Comparison of ENCODE assay signal across 8 cellular contexts in genomic region chr2:230902180-230902899, GRCh38. TPM values are rescaled to one million over a fixed set of nuclear protein-coding genes. Genes with fewer than 3 reads are reported as not detected.
DNase-seq lines count a peak whose midpoint lies in the region; ATAC-seq lines count a peak whose summit lies in the region.

No MANE protein-coding gene starts in this region.

- peak overlapping the region; percentile 52 for H3K9ac ChIP-seq in HUES64 (ENCODE audit: low read depth, low read length)

- H3K4me3 ChIP-seq in HUES64 (ENCODE audit: low read length), result peak overlapping the region; percentile 34
- no peak overlapping the region for H3K4me3 ChIP-seq in SJCRH30

- H3K27ac ChIP-seq in HUES64 (ENCODE audit: low read depth, low read length) (peak overlapping the region; percentile 71; the same call in 1 of the 2 replicates), SJCRH30 (no peak overlapping the region)

- H3K9me3 ChIP-seq in HUES64 (ENCODE audit: insufficient read depth, low read depth, low read length), result no peaks in the 10 kb centered on the region
- H3K9me3 ChIP-seq in SJCRH30 (replicated peaks), result no peaks in the 10 kb centered on the region

- H3K36me3 ChIP-seq in HUES64 (ENCODE audit: insufficient read depth, low read length), result no peaks in the 10 kb centered on the region
- H3K36me3 ChIP-seq in SJCRH30, result no peaks in the 10 kb centered on the region

- no peaks in the 10 kb centered on the region for H3K9me3 Mint-ChIP-seq in activated naive CD8-positive, alpha-beta T cell treated with anti-CD3 and anti-CD28 coated beads for 36 hours

- peaks cover 33% of the 10 kb centered on the region for H3K4me1 ChIP-seq in HUES64 (ENCODE audit: insufficient read depth, low read length)
- H3K4me1 ChIP-seq in SJCRH30, result no peaks in the 10 kb centered on the region

- DNase-seq in DMS79 treated with DMSO at 0.1 percent for 48 hours (lab: John Stamatoyannopoulos, UW) (peak; percentile 67), SJCRH30 (peak; percentile 31 to 56), iPS DF 19.7 (ENCODE audit: low read depth, low spot score) (peak; percentile 79), inferior parietal cortex (ENCODE audit: extremely low spot score) (no peak)
- peak; percentile 66 for DNase-seq in activated naive CD8-positive, alpha-beta T cell treated with anti-CD3 and anti-CD28 coated beads for 36 hours
- peak in 3 of 4 experiments; percentile 31 to 48 (median 40) for DNase-seq in stimulated activated CD4-positive, alpha-beta T cell treated with anti-CD3 and anti-CD28 coated beads, Interleukin-1b, Interleukin-23, amount 100 ng/mL, for 24 hours (ENCODE audit: low read depth in 4 of 4, low spot score in 1 of 4)

- no peak overlapping the region for H3K4me3 Mint-ChIP-seq in activated naive CD8-positive, alpha-beta T cell treated with anti-CD3 and anti-CD28 coated beads for 36 hours

- H3K36me3 Mint-ChIP-seq in activated naive CD8-positive, alpha-beta T cell treated with anti-CD3 and anti-CD28 coated beads for 36 hours, result peaks cover 11% of the 10 kb centered on the region

- peaks cover 6% of the 10 kb centered on the region; the same call in 1 of the 2 replicates for H3K27me3 ChIP-seq in HUES64 (ENCODE audit: insufficient read depth, low read length)
- H3K27me3 ChIP-seq in SJCRH30, result peaks cover 57% of the 10 kb centered on the region

- H3K27ac Mint-ChIP-seq in activated naive CD8-positive, alpha-beta T cell treated with anti-CD3 and anti-CD28 coated beads for 36 hours, result no peak overlapping the region

- 18% methylated on average over 8 of the region's 8 CpGs for WGBS in HUES64

- H3K27me3 Mint-ChIP-seq in activated naive CD8-positive, alpha-beta T cell treated with anti-CD3 and anti-CD28 coated beads for 36 hours, result no peaks in the 10 kb centered on the region

- ATAC-seq in GM21360 (IDR thresholded peaks at IDR 0.05; ENCODE audit: unreplicated experiment), result peak; percentile 68

- peaks cover 65% of the 10 kb centered on the region for H3K4me1 Mint-ChIP-seq in activated naive CD8-positive, alpha-beta T cell treated with anti-CD3 and anti-CD28 coated beads for 36 hours

RNA-seq across cellular contexts. Expression of gene GPR55, which starts 22.7 kb away (rescaled TPM):
- 0.30 TPM for polyA plus RNA-seq in HUES64 (2013, experiment 1 of 2)
- 0.44 TPM for polyA plus RNA-seq in HUES64 (2013, experiment 2 of 2)
- total RNA-seq in SJCRH30 (2014; rRNA removed; shearing (Covaris generic)), result 0.10 TPM in 1 of 2 replicates, not detected in the other
- total RNA-seq in activated naive CD8-positive, alpha-beta T cell treated with anti-CD3 and anti-CD28 coated beads for 36 hours, result 10 to 100 TPM; 18.8 to 20.4 TPM

RNA-seq across cellular contexts. Expression of gene ITM2C, which starts 37.6 kb away (rescaled TPM):
- 303 TPM for polyA plus RNA-seq in HUES64 (2013, experiment 1 of 2)
- polyA plus RNA-seq in HUES64 (2013, experiment 2 of 2), result 297 TPM
- total RNA-seq in SJCRH30 (2014; rRNA removed; shearing (Covaris generic)), result 18.1 and 20.9 TPM in 2 replicates
- 10 to 100 TPM; 69.9 to 73.6 TPM for total RNA-seq in activated naive CD8-positive, alpha-beta T cell treated with anti-CD3 and anti-CD28 coated beads for 36 hours

Comparison
In these comparisons a context has a peak if more than half of its experiments do, and no peak if none do; other contexts are left out.
1. RNA of gene GPR55, which starts 22.7 kb away (total RNA-seq): 18.8 to 20.4 TPM in activated naive CD8-positive, alpha-beta T cell treated with anti-CD3 and anti-CD28 coated beads for 36 hours; 0.10 TPM in SJCRH30; every median in the first group is over 10 times any median in the second.